Comparison of ENCODE assay signal across 23 cellular contexts in genomic region chr4:56158483-56158882, GRCh38.
A peak's percentile ranks its signal among the peaks of the same experiment; 100 is the strongest.
DNase-seq lines count a peak whose midpoint lies in the region; ATAC-seq, FAIRE-seq and TF ChIP-seq lines count a peak whose summit lies in the region.
"Had no signal": no experiment of that assay in that cellular context is flagged by ENCODE, and none has a peak within 500 bp of the region (broad histone marks: within the 10 kb centered on the region; RNA-seq: fewer than 3 reads in every experiment).

No MANE protein-coding gene starts in this region.

- peak; percentile 39 for DNase-seq in activated CD4-positive, alpha-beta memory T cell treated with anti-CD3 and anti-CD28 coated beads for 36 hours
- DNase-seq in activated CD4-positive, alpha-beta memory T cell treated with anti-CD3 and anti-CD28 coated beads, Interleukin-2, amount 10 ng/mL, durations not matched to agents 7 days and 5 days, result no peak
- DNase-seq in HuH-7 (ENCODE audit: low spot score) (peak; percentile 13), PC-9 (no peak), D721Med (ENCODE audit: insufficient read length, low spot score) (no peak), natural killer cell (no peak)
- peak; percentile 15 for DNase-seq in stimulated activated CD4-positive, alpha-beta T cell treated with anti-CD3 and anti-CD28 coated beads, Interleukin-15, amount 100 ng/mL, for 24 hours
- DNase-seq: ACHN; activated CD8-positive, alpha-beta memory T cell treated with anti-CD3 and anti-CD28 coated beads, Interleukin-2, amount 10 ng/mL, durations not matched to agents 7 days and 5 days; body of pancreas; mesenchymal stem cell; naive thymus-derived CD8-positive, alpha-beta T cell; NCI-H1694; T-helper 1 cell had no signal

- intact Hi-C loops in activated CD4-positive, alpha-beta memory T cell treated with anti-CD3 and anti-CD28 coated beads for 36 hours (cut with micrococcal nuclease), result no loop called here
- intact Hi-C loops in PC-9 (cut with micrococcal nuclease; ENCODE audit: unreplicated experiment), result no loop called here
- intact Hi-C loops in natural killer cell (cut with micrococcal nuclease), result no loop called here

- H4K20me1 ChIP-seq in PC-9 (ENCODE audit: insufficient read depth), result no peaks in the 10 kb centered on the region

- H3K27ac Mint-ChIP-seq in activated CD4-positive, alpha-beta memory T cell treated with anti-CD3 and anti-CD28 coated beads for 36 hours, result no peak overlapping the region
- no peak overlapping the region for H3K27ac Mint-ChIP-seq in activated CD4-positive, alpha-beta memory T cell treated with anti-CD3 and anti-CD28 coated beads, Interleukin-2, amount 10 ng/mL, durations not matched to agents 7 days and 5 days
- H3K27ac Mint-ChIP-seq in activated T-helper 17 cell treated with anti-CD3 and anti-CD28 coated beads, Interleukin-2, amount 50 U/mL, for 72 hours, result no peak overlapping the region
- H3K27ac Mint-ChIP-seq in natural killer cell, result no peak overlapping the region
- H3K27ac Mint-ChIP-seq: activated CD8-positive, alpha-beta memory T cell treated with anti-CD3 and anti-CD28 coated beads, Interleukin-2, amount 10 ng/mL, durations not matched to agents 7 days and 5 days; activated naive CD4-positive, alpha-beta T cell treated with anti-CD3 and anti-CD28 coated beads, Interleukin-2, amount 50 U/mL, for 72 hours; CD14-positive monocyte; GM23338 had no signal

- no peak overlapping the region for H2AFZ ChIP-seq in PC-9
- H2AFZ ChIP-seq: GM23338 had no signal

- H3F3A ChIP-seq in PC-9 (ENCODE audit: insufficient read depth, low read depth), result no peaks in the 10 kb centered on the region

- no peaks in the 10 kb centered on the region for H3K36me3 ChIP-seq in PC-9 (ENCODE audit: low read depth)

- H3K4me1 Mint-ChIP-seq in activated CD4-positive, alpha-beta memory T cell treated with anti-CD3 and anti-CD28 coated beads for 36 hours (ENCODE audit: low read depth), result no peaks in the 10 kb centered on the region
- no peaks in the 10 kb centered on the region for H3K4me1 Mint-ChIP-seq in activated CD4-positive, alpha-beta memory T cell treated with anti-CD3 and anti-CD28 coated beads, Interleukin-2, amount 10 ng/mL, durations not matched to agents 7 days and 5 days
- H3K4me1 Mint-ChIP-seq in activated T-helper 17 cell treated with anti-CD3 and anti-CD28 coated beads, Interleukin-2, amount 50 U/mL, for 72 hours, result no peaks in the 10 kb centered on the region
- H3K4me1 Mint-ChIP-seq in natural killer cell, result no peaks in the 10 kb centered on the region
- H3K4me1 Mint-ChIP-seq: activated CD8-positive, alpha-beta memory T cell treated with anti-CD3 and anti-CD28 coated beads, Interleukin-2, amount 10 ng/mL, durations not matched to agents 7 days and 5 days; CD14-positive monocyte had no signal

- H3K4me3 ChIP-seq in PC-9, result no peak overlapping the region
- H3K4me3 ChIP-seq: body of pancreas, GM23338 had no signal

- no peaks in the 10 kb centered on the region for H3K36me3 Mint-ChIP-seq in activated CD4-positive, alpha-beta memory T cell treated with anti-CD3 and anti-CD28 coated beads for 36 hours
- H3K36me3 Mint-ChIP-seq in activated CD4-positive, alpha-beta memory T cell treated with anti-CD3 and anti-CD28 coated beads, Interleukin-2, amount 10 ng/mL, durations not matched to agents 7 days and 5 days (ENCODE audit: low read depth), result no peaks in the 10 kb centered on the region
- no peaks in the 10 kb centered on the region for H3K36me3 Mint-ChIP-seq in activated T-helper 17 cell treated with anti-CD3 and anti-CD28 coated beads, Interleukin-2, amount 50 U/mL, for 72 hours (ENCODE audit: low read depth)
- no peaks in the 10 kb centered on the region for H3K36me3 Mint-ChIP-seq in natural killer cell
- H3K36me3 Mint-ChIP-seq: activated CD8-positive, alpha-beta memory T cell treated with anti-CD3 and anti-CD28 coated beads, Interleukin-2, amount 10 ng/mL, durations not matched to agents 7 days and 5 days; activated naive CD4-positive, alpha-beta T cell treated with anti-CD3 and anti-CD28 coated beads, Interleukin-2, amount 50 U/mL, for 72 hours; CD14-positive monocyte; naive thymus-derived CD8-positive, alpha-beta T cell had no signal

- no peaks in the 10 kb centered on the region for H3K27me3 ChIP-seq in PC-9 (ENCODE audit: insufficient read depth, low read depth)
- H3K27me3 ChIP-seq: body of pancreas had no signal

- TF ChIP-seq CTCF in PC-9 (conservative IDR thresholded peaks at IDR 0.05) (no peak), D721Med (IDR thresholded peaks at IDR 0.05; ENCODE audit: insufficient read depth, missing control alignments) (no peak), natural killer cell (IDR thresholded peaks at IDR 0.05) (no peak)

- H3K27me3 Mint-ChIP-seq in activated CD4-positive, alpha-beta memory T cell treated with anti-CD3 and anti-CD28 coated beads for 36 hours, result peaks cover 9% of the 10 kb centered on the region
- peaks cover 2% of the 10 kb centered on the region for H3K27me3 Mint-ChIP-seq in activated CD4-positive, alpha-beta memory T cell treated with anti-CD3 and anti-CD28 coated beads, Interleukin-2, amount 10 ng/mL, durations not matched to agents 7 days and 5 days
- peaks cover 6% of the 10 kb centered on the region for H3K27me3 Mint-ChIP-seq in activated T-helper 17 cell treated with anti-CD3 and anti-CD28 coated beads, Interleukin-2, amount 50 U/mL, for 72 hours
- H3K27me3 Mint-ChIP-seq in natural killer cell (ENCODE audit: low read depth in 2 of 2), result peaks cover 0 to under 1% of the 10 kb centered on the region in 2 donors
- H3K27me3 Mint-ChIP-seq: activated CD8-positive, alpha-beta memory T cell treated with anti-CD3 and anti-CD28 coated beads, Interleukin-2, amount 10 ng/mL, durations not matched to agents 7 days and 5 days had no signal

- no peaks in the 10 kb centered on the region for H3K9me2 ChIP-seq in PC-9 (ENCODE audit: insufficient read depth)

- ATAC-seq in activated T-helper 17 cell treated with anti-CD3 and anti-CD28 coated beads, Interleukin-2, amount 50 U/mL, for 72 hours (replicated peaks), result peak; percentile 70
- ATAC-seq in natural killer cell, result no peak
- ATAC-seq: activated CD8-positive, alpha-beta memory T cell treated with anti-CD3 and anti-CD28 coated beads, Interleukin-2, amount 10 ng/mL, durations not matched to agents 7 days and 5 days; body of pancreas; GM23338; HepG2; naive thymus-derived CD8-positive, alpha-beta T cell had no signal

- H3K9me3 ChIP-seq in PC-9 (ENCODE audit: insufficient read depth, low read depth), result no peaks in the 10 kb centered on the region
- H3K9me3 ChIP-seq: body of pancreas had no signal

- no peak overlapping the region for H3K27ac ChIP-seq in PC-9
- H3K27ac ChIP-seq: body of pancreas, VCaP had no signal

- no peaks in the 10 kb centered on the region for H3K4me1 ChIP-seq in PC-9 (replicated peaks; ENCODE audit: insufficient read depth)
- H3K4me1 ChIP-seq: body of pancreas had no signal

- H3K4me3 Mint-ChIP-seq in activated CD4-positive, alpha-beta memory T cell treated with anti-CD3 and anti-CD28 coated beads for 36 hours, result no peak overlapping the region
- H3K4me3 Mint-ChIP-seq in activated CD4-positive, alpha-beta memory T cell treated with anti-CD3 and anti-CD28 coated beads, Interleukin-2, amount 10 ng/mL, durations not matched to agents 7 days and 5 days, result no peak overlapping the region
- no peak overlapping the region for H3K4me3 Mint-ChIP-seq in activated T-helper 17 cell treated with anti-CD3 and anti-CD28 coated beads, Interleukin-2, amount 50 U/mL, for 72 hours
- no peak overlapping the region for H3K4me3 Mint-ChIP-seq in natural killer cell
- H3K4me3 Mint-ChIP-seq: activated CD8-positive, alpha-beta memory T cell treated with anti-CD3 and anti-CD28 coated beads, Interleukin-2, amount 10 ng/mL, durations not matched to agents 7 days and 5 days; CD14-positive monocyte; GM23338; naive thymus-derived CD8-positive, alpha-beta T cell had no signal

- BruUV-seq in PC-9 (replicated peaks; lab: Mats Ljungman, UMichigan), result no TSS peak

- H3K79me2 ChIP-seq in PC-9 (ENCODE audit: low read depth), result no peaks in the 10 kb centered on the region

- no peaks in the 10 kb centered on the region for H3K9me3 Mint-ChIP-seq in activated CD4-positive, alpha-beta memory T cell treated with anti-CD3 and anti-CD28 coated beads for 36 hours
- no peaks in the 10 kb centered on the region for H3K9me3 Mint-ChIP-seq in activated CD4-positive, alpha-beta memory T cell treated with anti-CD3 and anti-CD28 coated beads, Interleukin-2, amount 10 ng/mL, durations not matched to agents 7 days and 5 days
- H3K9me3 Mint-ChIP-seq in activated T-helper 17 cell treated with anti-CD3 and anti-CD28 coated beads, Interleukin-2, amount 50 U/mL, for 72 hours, result no peaks in the 10 kb centered on the region
- H3K9me3 Mint-ChIP-seq in natural killer cell, result no peaks in the 10 kb centered on the region
- H3K9me3 Mint-ChIP-seq: activated naive CD4-positive, alpha-beta T cell treated with anti-CD3 and anti-CD28 coated beads, Interleukin-2, amount 50 U/mL, for 72 hours; CD14-positive monocyte; GM23338; naive thymus-derived CD8-positive, alpha-beta T cell had no signal

- POLR2A ChIA-PET in activated CD4-positive, alpha-beta memory T cell treated with anti-CD3 and anti-CD28 coated beads for 36 hours (lab: Charles Lee), result no interaction called here
- POLR2A ChIA-PET in activated CD4-positive, alpha-beta memory T cell treated with anti-CD3 and anti-CD28 coated beads, Interleukin-2, amount 10 ng/mL, durations not matched to agents 7 days and 5 days (lab: Charles Lee), result no interaction called here
- POLR2A ChIA-PET in PC-9 (lab: Charles Lee; ENCODE audit: unreplicated experiment), result no interaction called here

- CTCF ChIA-PET in activated CD4-positive, alpha-beta memory T cell treated with anti-CD3 and anti-CD28 coated beads for 36 hours (lab: Charles Lee), result no interaction called here
- CTCF ChIA-PET in activated CD4-positive, alpha-beta memory T cell treated with anti-CD3 and anti-CD28 coated beads, Interleukin-2, amount 10 ng/mL, durations not matched to agents 7 days and 5 days (lab: Charles Lee), result no interaction called here
- CTCF ChIA-PET in PC-9 (lab: Charles Lee), result no interaction called here

- H3K4me2 ChIP-seq in PC-9, result no peak overlapping the region
- H3K4me2 ChIP-seq: GM23338 had no signal

- no peak for FAIRE-seq in D721Med (lab: Jason Lieb, UNC)
- FAIRE-seq: colon, endometrium, HepG2, keratinocyte had no signal

Comparison
In these comparisons a context has a peak if more than half of its experiments do, and no peak if none do; other contexts are left out.
1. DNase-seq: peak in activated CD4-positive, alpha-beta memory T cell treated with anti-CD3 and anti-CD28 coated beads for 36 hours (single experiment), HuH-7 (single experiment) and stimulated activated CD4-positive, alpha-beta T cell treated with anti-CD3 and anti-CD28 coated beads, Interleukin-15, amount 100 ng/mL, for 24 hours (single experiment); none in activated CD4-positive, alpha-beta memory T cell treated with anti-CD3 and anti-CD28 coated beads, Interleukin-2, amount 10 ng/mL, durations not matched to agents 7 days and 5 days (single experiment), PC-9 (0 of 2), D721Med (single experiment) and natural killer cell (single experiment).